Comparison of ENCODE assay signal across 8 cellular contexts in the genomic region with DNA sequence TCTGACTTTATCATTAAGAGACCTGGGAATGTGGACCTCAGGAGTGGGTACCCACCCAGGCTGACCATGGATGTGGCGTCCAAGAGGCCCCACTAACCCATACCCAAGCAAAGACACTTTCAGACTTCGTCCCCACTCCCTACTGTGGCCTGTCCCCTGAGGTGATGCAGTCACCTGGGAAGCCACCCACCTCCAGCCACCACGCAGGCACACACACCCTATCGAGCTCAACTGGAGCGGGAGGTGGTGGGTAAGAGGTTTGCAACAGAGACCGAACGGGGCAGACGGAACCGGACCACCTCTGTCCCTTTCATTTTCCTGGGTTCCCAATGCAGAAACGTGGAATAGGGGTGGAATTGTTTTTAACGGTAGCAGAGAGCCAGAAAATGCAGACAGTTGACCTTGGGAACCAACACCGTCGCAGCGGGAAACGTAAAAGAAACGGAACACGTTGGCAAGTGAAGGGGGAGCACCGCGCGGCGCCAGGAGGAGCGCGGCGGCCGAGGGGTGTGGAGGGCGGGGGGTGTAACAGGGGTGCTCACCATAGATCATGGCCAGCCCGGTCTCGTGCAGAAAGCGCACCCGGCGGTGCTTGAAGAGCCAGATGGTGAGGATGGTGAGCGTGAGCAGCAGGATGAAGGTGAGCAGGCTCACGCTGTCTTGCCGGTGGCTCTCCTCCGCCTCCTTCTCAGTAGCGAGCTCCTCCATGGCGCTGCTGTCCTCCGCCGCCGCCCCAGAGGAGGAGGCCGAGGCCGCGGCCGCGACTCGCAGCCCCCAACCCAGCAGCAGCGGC. TPM values are rescaled to one million over a fixed set of nuclear protein-coding genes. Genes with fewer than 3 reads are reported as not detected.
A peak's percentile ranks its signal among the peaks of the same experiment; 100 is the strongest.
DNase-seq lines count a peak whose midpoint lies in the region; ATAC-seq and TF ChIP-seq lines count a peak whose summit lies in the region.

No MANE protein-coding gene starts in this region.

- DNase-seq in DMS53 (lab: John Stamatoyannopoulos, UW), result peak; percentile 70
- DNase-seq in activated T-cell treated with anti-CD3 and anti-CD28 coated beads for 24 hours (ENCODE audit: low read depth), result peak; percentile 7
- DNase-seq in fibroblast of villous mesenchyme (ENCODE audit: low read depth), result peak; percentile 3
- no peak for DNase-seq in progenitor cell of endocrine pancreas (ENCODE audit: low spot score, unreplicated experiment)
- no peak for DNase-seq in superior temporal gyrus (ENCODE audit: extremely low spot score)
- no peak for DNase-seq in kidney glomerular epithelial cell (lab: John Stamatoyannopoulos, UW)

- peak overlapping the region; percentile 18; the same call in 1 of the 2 replicates for H3K9ac ChIP-seq in KMS-11

- no peaks in the 10 kb centered on the region for H3K27me3 Mint-ChIP-seq in progenitor cell of endocrine pancreas

- no peaks in the 10 kb centered on the region for H4K20me1 ChIP-seq in KMS-11 (ENCODE audit: insufficient read depth)

- TF ChIP-seq CTCF in KMS-11 (conservative IDR thresholded peaks at IDR 0.05; ENCODE audit: low read depth, low read length) (no peak), fibroblast of villous mesenchyme (IDR thresholded peaks at IDR 0.05; ENCODE audit: insufficient read depth, low read depth, low read length) (no peak), progenitor cell of endocrine pancreas (IDR thresholded peaks at IDR 0.05; ENCODE audit: unreplicated experiment) (no peak)

- no peaks in the 10 kb centered on the region for H3K36me3 ChIP-seq in KMS-11 (ENCODE audit: insufficient read depth)

- H3K4me1 Mint-ChIP-seq in progenitor cell of endocrine pancreas (ENCODE audit: low read depth), result peaks cover 11% of the 10 kb centered on the region

- H3K4me3 Mint-ChIP-seq in progenitor cell of endocrine pancreas (ENCODE audit: low read depth), result peak overlapping the region; percentile 82

- H3K4me2 ChIP-seq in KMS-11, result peak overlapping the region; percentile 45

- peaks cover 6% of the 10 kb centered on the region for H3K9me3 Mint-ChIP-seq in progenitor cell of endocrine pancreas (ENCODE audit: low read depth)

- H2AFZ ChIP-seq in KMS-11 (ENCODE audit: low read depth), result peak overlapping the region; percentile 83

- H3K79me2 ChIP-seq in KMS-11 (ENCODE audit: insufficient read depth, low read depth), result no peaks in the 10 kb centered on the region

- H3K27ac ChIP-seq in KMS-11, result no peak overlapping the region

- peak; percentile 31 for ATAC-seq in GM21528 (IDR thresholded peaks at IDR 0.05; ENCODE audit: low FRiP score, unreplicated experiment)

- peak overlapping the region; percentile 70 for H3K27ac Mint-ChIP-seq in progenitor cell of endocrine pancreas

- peaks cover 7% of the 10 kb centered on the region for H3K4me1 ChIP-seq in KMS-11 (ENCODE audit: low read depth, poor library complexity, severe bottlenecking)

- no peaks in the 10 kb centered on the region for H3K36me3 Mint-ChIP-seq in progenitor cell of endocrine pancreas (ENCODE audit: insufficient read depth)

- H3K27me3 ChIP-seq in KMS-11 (ENCODE audit: insufficient read depth, low read depth), result no peaks in the 10 kb centered on the region

- H3K4me3 ChIP-seq in KMS-11 (IDR thresholded peaks at IDR 0.05; ENCODE audit: insufficient read depth, low read depth, low read length), result no peak overlapping the region
- H3K4me3 ChIP-seq in fibroblast of villous mesenchyme (ENCODE audit: low read depth, low read length), result peak overlapping the region; percentile 64

RNA-seq across cellular contexts. Expression of gene SLC9A7, which starts 0.6 kb away (rescaled TPM):
- total RNA-seq in fibroblast of villous mesenchyme (39.0 and 46.6 TPM in 2 replicates), progenitor cell of endocrine pancreas (9.5 and 11.1 TPM in 2 replicates)

Comparison
In these comparisons a context has a peak if more than half of its experiments do, and no peak if none do; other contexts are left out.
1. DNase-seq: peak in DMS53 (single experiment), activated T-cell treated with anti-CD3 and anti-CD28 coated beads for 24 hours (single experiment) and fibroblast of villous mesenchyme (single experiment); none in progenitor cell of endocrine pancreas (single experiment), superior temporal gyrus (single experiment) and kidney glomerular epithelial cell (single experiment).